ENCODE assay signal across 8 cellular contexts in the genomic region with DNA sequence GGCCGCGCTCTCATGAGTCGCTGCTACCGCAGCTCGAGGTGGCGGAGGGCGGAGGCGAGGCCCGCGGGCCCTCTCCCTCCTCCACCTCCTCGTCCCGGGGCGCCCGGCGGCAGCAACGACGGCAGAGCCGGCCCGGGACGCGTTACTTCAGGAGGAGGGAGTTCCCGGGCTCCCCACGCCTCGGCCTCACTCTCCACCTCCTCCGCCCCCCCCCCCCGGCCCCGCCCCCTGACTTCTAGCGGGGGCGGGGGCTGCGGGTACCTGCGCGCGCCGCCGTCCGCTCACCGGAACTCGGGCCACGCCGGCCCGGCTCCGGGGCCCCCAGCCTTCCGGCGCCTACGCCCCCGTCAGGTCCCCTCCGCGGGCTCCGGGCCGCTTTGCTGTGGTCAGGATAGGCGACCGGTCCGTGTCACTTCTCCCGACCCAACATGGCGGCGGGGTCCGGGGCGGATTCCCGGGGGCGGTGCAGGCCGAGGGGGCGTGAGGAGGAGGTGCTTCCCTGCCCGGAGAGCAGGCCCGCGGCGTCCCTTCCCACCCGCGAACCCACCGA. TPM values are rescaled to one million over a fixed set of nuclear protein-coding genes. Genes with fewer than 3 reads are reported as not detected.
DNase-seq lines count a peak whose midpoint lies in the region; ATAC-seq and TF ChIP-seq lines count a peak whose summit lies in the region.

TSS of gene YES1 (minus strand) at position 120 of the 550 bp plus-strand sequence. CDS start 55,415 bp downstream, outside the sequence.

- WGBS in lower leg skin, 2 donors: 0% methylated on average over 11 to 25 of the region's 69 CpGs

- H3K27ac Mint-ChIP-seq in activated CD4-positive, alpha-beta T cell treated with anti-CD3 and anti-CD28 coated beads, Interleukin-2, amount 10 ng/mL, durations not matched to agents 7 days and 5 days: peak within 1 kb of the TSS; percentile 98
- peak within 1 kb of the TSS; percentile 10 for H3K27ac Mint-ChIP-seq in dendritic cell treated with granulocyte-macrophage colony-stimulating factor and Interleukin-4, amounts not matched to agents 40 ng/mL and 50 ng/mL, for 4 days

- no peak for TF ChIP-seq CTCF in lower leg skin (IDR thresholded peaks at IDR 0.05)

- no peak for TF ChIP-seq POLR2A in lower leg skin (IDR thresholded peaks at IDR 0.05)

- peak within 1 kb of the TSS; percentile 92 for H3K4me3 Mint-ChIP-seq in activated CD4-positive, alpha-beta T cell treated with anti-CD3 and anti-CD28 coated beads, Interleukin-2, amount 10 ng/mL, durations not matched to agents 7 days and 5 days
- peak within 1 kb of the TSS; percentile 64 for H3K4me3 Mint-ChIP-seq in dendritic cell treated with granulocyte-macrophage colony-stimulating factor and Interleukin-4, amounts not matched to agents 40 ng/mL and 50 ng/mL, for 4 days

- POLR2A ChIA-PET in activated CD4-positive, alpha-beta T cell treated with anti-CD3 and anti-CD28 coated beads, Interleukin-2, amount 10 ng/mL, durations not matched to agents 7 days and 5 days (lab: Charles Lee): interaction anchor here (0.8 kb wide), 1 partner anchor 72 kb away, joined by 3 read pairs; no protein-coding TSS in a partner anchor

- DNase-seq in NCI-H82 (lab: John Stamatoyannopoulos, UW) (peak; percentile 79), NCI-H82 treated with DMSO at 0.1 percent for 48 hours (lab: John Stamatoyannopoulos, UW; ENCODE audit: unreplicated experiment) (no peak), NCI-H2171 (lab: John Stamatoyannopoulos, UW) (peak; percentile 60), lower leg skin (ENCODE audit: low spot score in 2 of 2) (peak; percentile 56 to 96)
- DNase-seq in activated CD4-positive, alpha-beta T cell treated with anti-CD3 and anti-CD28 coated beads, Interleukin-2, amount 10 ng/mL, durations not matched to agents 7 days and 5 days: peak; percentile 82
- peak; percentile 58 to 68 for DNase-seq in stimulated activated CD4-positive, alpha-beta T cell treated with anti-CD3 and anti-CD28 coated beads, Interleukin-4, amount 100 ng/mL, for 48 hours (ENCODE audit: low read depth in 2 of 2)

- no peaks in the 10 kb centered on the region for H3K27me3 Mint-ChIP-seq in activated CD4-positive, alpha-beta T cell treated with anti-CD3 and anti-CD28 coated beads, Interleukin-2, amount 10 ng/mL, durations not matched to agents 7 days and 5 days
- peaks cover 80% of the 10 kb centered on the region for H3K27me3 Mint-ChIP-seq in dendritic cell treated with granulocyte-macrophage colony-stimulating factor and Interleukin-4, amounts not matched to agents 40 ng/mL and 50 ng/mL, for 4 days

- peak within 1 kb of the TSS; percentile 74 for H3K4me3 ChIP-seq in lower leg skin (ENCODE audit: low read depth, poor library complexity, severe bottlenecking)

- peak; percentile 68 for ATAC-seq in HG02798 (IDR thresholded peaks at IDR 0.05; ENCODE audit: poor library complexity, unreplicated experiment)

- H3K36me3 Mint-ChIP-seq in activated CD4-positive, alpha-beta T cell treated with anti-CD3 and anti-CD28 coated beads, Interleukin-2, amount 10 ng/mL, durations not matched to agents 7 days and 5 days (ENCODE audit: low read depth): peaks cover 10% of the 10 kb centered on the region
- H3K36me3 Mint-ChIP-seq in dendritic cell treated with granulocyte-macrophage colony-stimulating factor and Interleukin-4, amounts not matched to agents 40 ng/mL and 50 ng/mL, for 4 days (ENCODE audit: low read depth): peaks cover 7% of the 10 kb centered on the region

- intact Hi-C loops in dendritic cell treated with granulocyte-macrophage colony-stimulating factor and Interleukin-4, amounts not matched to agents 40 ng/mL and 50 ng/mL, for 4 days (cut with micrococcal nuclease): no loop called here
- intact Hi-C loops in lower leg skin (cut with DNase I; ENCODE audit: low total_unique reads): no loop called here

- no peaks in the 10 kb centered on the region for H3K9me3 Mint-ChIP-seq in activated CD4-positive, alpha-beta T cell treated with anti-CD3 and anti-CD28 coated beads, Interleukin-2, amount 10 ng/mL, durations not matched to agents 7 days and 5 days
- H3K9me3 Mint-ChIP-seq in dendritic cell treated with granulocyte-macrophage colony-stimulating factor and Interleukin-4, amounts not matched to agents 40 ng/mL and 50 ng/mL, for 4 days: peaks cover 12% of the 10 kb centered on the region

- peaks cover 73% of the 10 kb centered on the region for H3K4me1 Mint-ChIP-seq in activated CD4-positive, alpha-beta T cell treated with anti-CD3 and anti-CD28 coated beads, Interleukin-2, amount 10 ng/mL, durations not matched to agents 7 days and 5 days
- H3K4me1 Mint-ChIP-seq in dendritic cell treated with granulocyte-macrophage colony-stimulating factor and Interleukin-4, amounts not matched to agents 40 ng/mL and 50 ng/mL, for 4 days (ENCODE audit: low read depth): peaks cover 15% of the 10 kb centered on the region

- CTCF ChIA-PET in activated CD4-positive, alpha-beta T cell treated with anti-CD3 and anti-CD28 coated beads, Interleukin-2, amount 10 ng/mL, durations not matched to agents 7 days and 5 days (lab: Charles Lee): interaction anchor here (1.1 to 4.8 kb wide), 5 partner anchors 9 to 1761 kb away, joined by 3 to 18 read pairs (median 5); no protein-coding TSS in a partner anchor

RNA-seq across cellular contexts. Expression of gene YES1, which starts in this region (rescaled TPM):
- 10 to 100 TPM in 1 of 2 experiments, 1 to 10 TPM in 1; 9.2 to 10.1 TPM for total RNA-seq in activated CD4-positive, alpha-beta T cell treated with anti-CD3 and anti-CD28 coated beads, Interleukin-2, amount 10 ng/mL, durations not matched to agents 7 days and 5 days
- total RNA-seq in lower leg skin: 100 to 1,000 TPM in 1 of 4 donors, 10 to 100 TPM in 3; 62.3 to 133 (median 90.0) TPM

Comparison
In these comparisons a context has a peak if more than half of its experiments do, and no peak if none do; other contexts are left out.
1. RNA of gene YES1 (total RNA-seq): 62.3 to 133 TPM in lower leg skin; 9.2 to 10.1 TPM in activated CD4-positive, alpha-beta T cell treated with anti-CD3 and anti-CD28 coated beads, Interleukin-2, amount 10 ng/mL, durations not matched to agents 7 days and 5 days; every median in the first group is over 4 times any median in the second.